In the genomic region with DNA sequence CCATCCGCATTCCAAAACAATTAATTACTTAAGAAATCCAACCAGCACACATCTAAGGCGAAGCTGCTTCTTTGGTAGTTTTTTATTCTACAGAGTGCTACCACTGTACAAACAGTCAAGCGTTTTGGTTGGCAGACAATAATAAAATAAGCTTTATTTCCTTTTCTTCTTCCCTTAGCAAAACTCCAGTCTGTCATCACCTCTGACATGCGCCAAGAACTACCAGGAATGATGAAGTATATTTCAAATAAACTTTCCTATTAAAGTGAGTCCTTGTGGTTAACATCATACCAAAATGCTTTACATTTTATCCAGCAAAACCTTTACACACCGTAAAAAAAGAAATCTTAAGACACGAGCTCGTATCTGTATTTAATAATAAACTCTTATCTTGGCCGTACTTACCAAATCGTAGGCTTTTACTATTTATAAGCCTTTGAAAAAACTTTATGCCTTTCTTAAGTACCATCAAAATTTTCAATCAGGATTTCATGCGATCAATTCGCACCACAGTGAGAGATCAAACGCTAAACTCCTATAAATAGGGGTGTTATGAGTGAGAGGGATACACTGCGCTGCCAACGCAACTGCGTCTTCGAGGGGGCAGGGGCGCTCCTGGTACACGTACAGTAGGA, we compare ENCODE assay signal across 8 cellular contexts. TPM values are rescaled to one million over a fixed set of nuclear protein-coding genes. Genes with fewer than 3 reads are reported as not detected.
DNase-seq lines count a peak whose midpoint lies in the region; ATAC-seq and TF ChIP-seq lines count a peak whose summit lies in the region.

No MANE protein-coding gene starts in this region.

- WGBS in lung, 2 donors: 9 to 18% methylated on average over 18 of the region's 18 CpGs
- 3 to 6% methylated on average over 18 of the region's 18 CpGs for WGBS in thyroid gland, 2 donors

- no peak for TF ChIP-seq POLR2A in thyroid gland (IDR thresholded peaks at IDR 0.05)

- peak overlapping the region; percentile 94 for H3K4me2 ChIP-seq in Loucy (ENCODE audit: low read depth, low read length, poor library complexity, severe bottlenecking)

- intact Hi-C loops in thyroid gland (cut with DNase I): loop anchor here (10.0 kb wide), 1 partner anchor 89 kb away; no protein-coding TSS in a partner anchor

- peak; percentile 33 to 46 for DNase-seq in cardiac fibroblast (ENCODE audit: low read depth in 2 of 2)
- DNase-seq in lung (ENCODE audit: low spot score): no peak
- DNase-seq in thyroid gland: peak; percentile 76 to 78
- no peak for DNase-seq in NCI-H1930 (lab: John Stamatoyannopoulos, UW)

- H4K20me1 ChIP-seq in Loucy (ENCODE audit: insufficient read depth, low read length, poor library complexity, severe bottlenecking): peaks cover 55% of the 10 kb centered on the region

- H3K4me1 ChIP-seq in Loucy (ENCODE audit: insufficient read depth, low read length, poor library complexity, severe bottlenecking) (peaks cover 57% of the 10 kb centered on the region), lung (ENCODE audit: control insufficient read depth in 2 of 2, insufficient read depth in 2 of 2, low read length in 2 of 2) (peaks cover 2 to 6% of the 10 kb centered on the region in 2 donors), thyroid gland (peaks cover 29 to 45% of the 10 kb centered on the region in 2 donors)

- H3K9me3 ChIP-seq in Loucy (ENCODE audit: insufficient read depth, low read depth, low read length): no peaks in the 10 kb centered on the region
- H3K9me3 ChIP-seq in lung (ENCODE audit: control insufficient read depth in 2 of 2, insufficient read depth in 1 of 2, low read length in 1 of 2): no peaks in the 10 kb centered on the region
- H3K9me3 ChIP-seq in thyroid gland: no peaks in the 10 kb centered on the region

- peak overlapping the region; percentile 80 for H3K9ac ChIP-seq in Loucy (ENCODE audit: low read depth, low read length, poor library complexity, severe bottlenecking)

- H2AFZ ChIP-seq in Loucy (ENCODE audit: low read length): no peak overlapping the region

- H3K27me3 ChIP-seq in Loucy (ENCODE audit: insufficient read depth, low read length, poor library complexity, severe bottlenecking): no peaks in the 10 kb centered on the region
- H3K27me3 ChIP-seq in lung (ENCODE audit: control insufficient read depth, insufficient read depth): no peaks in the 10 kb centered on the region
- H3K27me3 ChIP-seq in thyroid gland: no peaks in the 10 kb centered on the region

- TF ChIP-seq CTCF in Loucy (conservative IDR thresholded peaks at IDR 0.05; ENCODE audit: low read length) (no peak), cardiac fibroblast (IDR thresholded peaks at IDR 0.05; ENCODE audit: low read depth, low read length) (no peak), lung (IDR thresholded peaks at IDR 0.05; ENCODE audit: control extremely low read depth, extremely low read depth) (no peak), thyroid gland (IDR thresholded peaks at IDR 0.05) (no peak)

- H3K27ac ChIP-seq in lung (ENCODE audit: low read depth in 1 of 2, low read length in 1 of 2) (peak overlapping the region; percentile 98 to 100), thyroid gland (peak overlapping the region; percentile 97 to 99 (median 98))

- H3K9me2 ChIP-seq in Loucy (replicated peaks; ENCODE audit: low read depth, low read length): no peaks in the 10 kb centered on the region

- H3K36me3 ChIP-seq in Loucy (ENCODE audit: insufficient read depth, low read length): no peaks in the 10 kb centered on the region
- no peaks in the 10 kb centered on the region for H3K36me3 ChIP-seq in lung (ENCODE audit: control insufficient read depth in 2 of 2, insufficient read depth in 2 of 2, low read length in 2 of 2)
- H3K36me3 ChIP-seq in thyroid gland: no peaks in the 10 kb centered on the region

- peak overlapping the region; percentile 91 for H3K4me3 ChIP-seq in Loucy (ENCODE audit: low read length, poor library complexity, severe bottlenecking)
- peak overlapping the region; percentile 84 to 90 for H3K4me3 ChIP-seq in cardiac fibroblast (replicated peaks in 1 of 2; ENCODE audit: low read depth in 2 of 2, low read length in 2 of 2)
- H3K4me3 ChIP-seq in lung: peak overlapping the region; percentile 95
- H3K4me3 ChIP-seq in thyroid gland (replicated peaks in 1 of 3): peak overlapping the region; percentile 74 to 91 (median 84)

- H3K79me2 ChIP-seq in Loucy (ENCODE audit: insufficient read depth, low read length): peaks cover 58% of the 10 kb centered on the region

- peak; percentile 11 for ATAC-seq in GM18519 (IDR thresholded peaks at IDR 0.05; ENCODE audit: low FRiP score, unreplicated experiment)
- peak; percentile 19 for ATAC-seq in lung (ENCODE audit: insufficient read depth, low FRiP score)
- no peak for ATAC-seq in GM18861 (IDR thresholded peaks at IDR 0.05; ENCODE audit: unreplicated experiment)
- no peak for ATAC-seq in HG03432 (IDR thresholded peaks at IDR 0.05; ENCODE audit: unreplicated experiment)

- H3F3A ChIP-seq in Loucy (ENCODE audit: low read depth): no peaks in the 10 kb centered on the region

RNA-seq across cellular contexts. Expression of a gene that starts 1.2 kb away (rescaled TPM):
- total RNA-seq in lung (100 to 1,000 TPM in 1 of 2 donors, 10 to 100 TPM in 1; 53.1 to 171 TPM), thyroid gland (100 to 1,000 TPM; 126 to 267 (median 146) TPM)
- polyA plus RNA-seq in lung: 10 to 100 TPM; 23.4 to 27.3 TPM

Comparison
In these comparisons a context has a peak if more than half of its experiments do, and no peak if none do; other contexts are left out.
1. ATAC-seq: peak in GM18519 (single experiment) and lung (single experiment); none in GM18861 (single experiment) and HG03432 (single experiment).
2. DNase-seq: peak in cardiac fibroblast (2 of 2) and thyroid gland (2 of 2); none in lung (single experiment) and NCI-H1930 (0 of 2).
3. Peak in every context shown above with its lines, with median percentiles within 50 percentile points of each other: H3K4me3 ChIP-seq.